Comparison of ENCODE assay signal across 10 cellular contexts in the genomic region with DNA sequence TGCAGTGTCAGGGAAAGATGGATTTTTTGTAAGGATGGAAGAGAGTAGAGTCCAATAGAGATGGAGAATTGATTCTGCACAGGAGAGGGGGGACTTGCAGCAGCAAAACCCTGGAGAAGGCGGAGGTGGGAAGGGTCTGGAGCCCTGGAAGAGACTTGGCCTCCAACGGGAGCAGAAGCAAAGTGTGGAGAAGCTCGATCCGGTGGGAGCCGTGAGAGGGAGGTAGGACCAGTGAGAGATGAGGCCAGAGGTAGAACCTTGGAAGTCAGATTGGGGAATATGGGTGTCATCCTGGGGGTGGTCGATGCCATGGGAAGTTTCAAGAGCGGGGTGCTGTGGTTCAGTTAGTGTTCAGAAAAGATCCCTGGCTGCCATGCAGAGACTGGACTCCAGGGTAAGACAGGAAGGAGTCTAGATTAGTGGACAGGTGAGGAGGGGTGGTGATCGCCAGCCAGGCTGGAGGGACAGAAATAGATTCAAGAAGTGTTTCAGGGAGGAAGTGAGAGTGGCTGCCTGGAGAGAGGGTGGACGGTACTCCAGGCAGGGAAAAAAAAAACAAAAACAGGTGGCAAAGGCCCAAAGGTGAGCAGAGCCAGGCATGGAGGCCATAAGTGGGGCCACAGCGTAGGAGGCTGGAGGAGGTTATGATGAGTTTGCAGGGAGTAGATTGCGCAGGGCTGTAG. TPM values are rescaled to one million over a fixed set of nuclear protein-coding genes. Genes with fewer than 3 reads are reported as not detected.
DNase-seq lines count a peak whose midpoint lies in the region; ATAC-seq and TF ChIP-seq lines count a peak whose summit lies in the region.
"Had no signal": no experiment of that assay in that cellular context is flagged by ENCODE, and none has a peak within 500 bp of the region (broad histone marks: within the 10 kb centered on the region; RNA-seq: fewer than 3 reads in every experiment).

No MANE protein-coding gene starts in this region.

- no peaks in the 10 kb centered on the region for H3K27me3 Mint-ChIP-seq in activated CD4-positive, alpha-beta memory T cell treated with anti-CD3 and anti-CD28 coated beads for 36 hours

- H3K27ac ChIP-seq in left ventricle myocardium inferior (replicated peaks) (peak overlapping the region; percentile 85), liver (ENCODE audit: low read depth in 1 of 2, low read length in 2 of 2) (peak overlapping the region; percentile 63 to 69), uterus (peak overlapping the region; percentile 62 to 69)
- H3K27ac ChIP-seq: parathyroid adenoma had no signal

- TF ChIP-seq POLR2A in uterus (IDR thresholded peaks at IDR 0.05): no peak

- H3K36me3 Mint-ChIP-seq in activated CD4-positive, alpha-beta memory T cell treated with anti-CD3 and anti-CD28 coated beads for 36 hours: peaks cover 15% of the 10 kb centered on the region

- peaks cover 53% of the 10 kb centered on the region for H3K4me1 Mint-ChIP-seq in activated CD4-positive, alpha-beta memory T cell treated with anti-CD3 and anti-CD28 coated beads for 36 hours (ENCODE audit: low read depth)

- H3K9me3 ChIP-seq in left ventricle myocardium inferior (replicated peaks) (no peaks in the 10 kb centered on the region), liver (ENCODE audit: control insufficient read depth in 4 of 4, low read length in 3 of 4) (no peaks in the 10 kb centered on the region), uterus (no peaks in the 10 kb centered on the region)

- H3K4me1 ChIP-seq in left ventricle myocardium inferior: peaks cover 85% of the 10 kb centered on the region
- H3K4me1 ChIP-seq in liver (ENCODE audit: control insufficient read depth in 4 of 4, insufficient read depth in 4 of 4, low read length in 3 of 4): peaks cover 15 to 61% (median 45%) of the 10 kb centered on the region in 4 donors
- peaks cover 0 to 41% of the 10 kb centered on the region in 2 donors for H3K4me1 ChIP-seq in uterus

- CTCF ChIA-PET in activated CD4-positive, alpha-beta memory T cell treated with anti-CD3 and anti-CD28 coated beads for 36 hours (lab: Charles Lee): no interaction called here

- H3K27me3 ChIP-seq in left ventricle myocardium inferior (ENCODE audit: low read depth) (no peaks in the 10 kb centered on the region), liver (ENCODE audit: control insufficient read depth in 4 of 4, insufficient read depth in 4 of 4, low read length in 3 of 4) (no peaks in the 10 kb centered on the region), uterus (no peaks in the 10 kb centered on the region)

- H3K4me3 Mint-ChIP-seq in activated CD4-positive, alpha-beta memory T cell treated with anti-CD3 and anti-CD28 coated beads for 36 hours: peak overlapping the region; percentile 78

- no peak overlapping the region for H3K9ac ChIP-seq in liver (ENCODE audit: low read depth in 1 of 2, low read length in 2 of 2)
- H3K9ac ChIP-seq: parathyroid adenoma had no signal

- 82% methylated on average over 11 of the region's 11 CpGs for WGBS in liver

- H3K27ac Mint-ChIP-seq in activated CD4-positive, alpha-beta memory T cell treated with anti-CD3 and anti-CD28 coated beads for 36 hours: peak overlapping the region; percentile 96

- H3K4me3 ChIP-seq in left ventricle myocardium inferior: peak overlapping the region; percentile 38
- no peak overlapping the region for H3K4me3 ChIP-seq in liver (ENCODE audit: low read depth in 1 of 3, low read length in 3 of 3)
- H3K4me3 ChIP-seq in uterus: no peak overlapping the region

- DNase-seq in left ventricle myocardium inferior (no peak), Right ventricle myocardium superior (no peak), uterus (no peak), NCI-H1092 treated with DMSO at 0.1 percent for 48 hours (lab: John Stamatoyannopoulos, UW) (no peak)
- no peak for DNase-seq in activated CD4-positive, alpha-beta memory T cell treated with anti-CD3 and anti-CD28 coated beads for 36 hours
- DNase-seq: foreskin melanocyte had no signal

- intact Hi-C loops in left ventricle myocardium inferior (cut with micrococcal nuclease): no loop called here
- intact Hi-C loops in Right ventricle myocardium superior (cut with DNase I): loop anchor here (5.0 kb wide), 2 partner anchors 47 to 67 kb away; no protein-coding TSS in a partner anchor
- intact Hi-C loops in activated CD4-positive, alpha-beta memory T cell treated with anti-CD3 and anti-CD28 coated beads for 36 hours (cut with micrococcal nuclease): no loop called here
- intact Hi-C loops in uterus (cut with DNase I; ENCODE audit: low total_unique reads): no loop called here

- TF ChIP-seq RAD21 in liver (IDR thresholded peaks at IDR 0.05): no peak

- POLR2A ChIA-PET in activated CD4-positive, alpha-beta memory T cell treated with anti-CD3 and anti-CD28 coated beads for 36 hours (lab: Charles Lee): no interaction called here

- H3K9me3 Mint-ChIP-seq in activated CD4-positive, alpha-beta memory T cell treated with anti-CD3 and anti-CD28 coated beads for 36 hours: no peaks in the 10 kb centered on the region

- H3K36me3 ChIP-seq in left ventricle myocardium inferior: peaks cover 11% of the 10 kb centered on the region
- H3K36me3 ChIP-seq in liver (ENCODE audit: control insufficient read depth in 4 of 4, insufficient read depth in 3 of 4, low read depth in 1 of 4, low read length in 3 of 4): peaks cover 0 to 4% (median 1%) of the 10 kb centered on the region in 4 donors
- no peaks in the 10 kb centered on the region for H3K36me3 ChIP-seq in uterus

- no peak for ATAC-seq in Right ventricle myocardium superior (ENCODE audit: poor library complexity)
- ATAC-seq in GM18520 (IDR thresholded peaks at IDR 0.05; ENCODE audit: unreplicated experiment): no peak
- ATAC-seq in HG03565 (IDR thresholded peaks at IDR 0.05; ENCODE audit: unreplicated experiment): no peak

- no peak for TF ChIP-seq CTCF in left ventricle myocardium inferior (IDR thresholded peaks at IDR 0.05; ENCODE audit: borderline replicate concordance)
- TF ChIP-seq CTCF in liver (IDR thresholded peaks at IDR 0.05; ENCODE audit: low read depth, low read length, missing input control): no peak
- no peak for TF ChIP-seq CTCF in uterus (IDR thresholded peaks at IDR 0.05)

TF ChIP-seq in liver, 16 proteins besides CTCF, POLR2A, EP300 and RAD21:
- TF ChIP-seq, protein P1, sequence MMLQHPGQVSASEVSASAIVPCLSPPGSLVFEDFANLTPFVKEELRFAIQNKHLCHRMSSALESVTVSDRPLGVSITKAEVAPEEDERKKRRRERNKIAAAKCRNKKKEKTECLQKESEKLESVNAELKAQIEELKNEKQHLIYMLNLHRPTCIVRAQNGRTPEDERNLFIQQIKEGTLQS (IDR thresholded peaks at IDR 0.05): no peak
- TF ChIP-seq, protein P2, sequence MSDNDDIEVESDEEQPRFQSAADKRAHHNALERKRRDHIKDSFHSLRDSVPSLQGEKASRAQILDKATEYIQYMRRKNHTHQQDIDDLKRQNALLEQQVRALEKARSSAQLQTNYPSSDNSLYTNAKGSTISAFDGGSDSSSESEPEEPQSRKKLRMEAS (IDR thresholded peaks at IDR 0.05): no peak
- no peak for TF ChIP-seq EGR1 (IDR thresholded peaks at IDR 0.05; ENCODE audit: low read depth in 2 of 2)

RNA-seq across cellular contexts. Expression of a gene that starts 2.6 kb away (rescaled TPM):
- total RNA-seq in left ventricle myocardium inferior (70.8 TPM), Right ventricle myocardium superior (69.5 TPM), liver (10 to 100 TPM; 28.1 to 50.5 TPM), uterus (10 to 100 TPM; 26.1 to 92.3 (median 62.5) TPM)
- total RNA-seq in activated CD4-positive, alpha-beta memory T cell treated with anti-CD3 and anti-CD28 coated beads for 36 hours: 10 to 100 TPM; 76.9 to 82.5 TPM
- 10 to 100 TPM; 19.0 to 28.6 TPM for polyA plus RNA-seq in liver

RNA-seq across cellular contexts. Expression of a gene that starts 52.6 kb away (rescaled TPM):
- total RNA-seq in left ventricle myocardium inferior (87.7 TPM), Right ventricle myocardium superior (73.1 TPM), liver (10 to 100 TPM in 1 of 2 donors, 1 to 10 TPM in 1; 5.7 to 20.5 TPM), uterus (100 to 1,000 TPM in 2 of 4 donors, 10 to 100 TPM in 2; 21.5 to 212 (median 103) TPM)
- total RNA-seq in activated CD4-positive, alpha-beta memory T cell treated with anti-CD3 and anti-CD28 coated beads for 36 hours: not detected
- 1 to 10 TPM; 2.2 to 7.9 TPM for polyA plus RNA-seq in liver

Comparison
In these comparisons a context has a peak if more than half of its experiments do, and no peak if none do; other contexts are left out.
1. RNA of a gene that starts 52.6 kb away (total RNA-seq): 21.5 to 212 TPM in uterus, 87.7 TPM in left ventricle myocardium inferior (single experiment), 73.1 TPM in Right ventricle myocardium superior (single experiment) and 5.7 to 20.5 TPM in liver; not detected in activated CD4-positive, alpha-beta memory T cell treated with anti-CD3 and anti-CD28 coated beads for 36 hours; every median in the first group is over 4 times any median in the second.
2. Peak in every context shown above with its lines, with median percentiles within 50 percentile points of each other: H3K27ac ChIP-seq.